Comparison of ENCODE assay signal across 8 cellular contexts in genomic region chr6:7087066-7087465, GRCh38. TPM values are rescaled to one million over a fixed set of nuclear protein-coding genes. Genes with fewer than 3 reads are reported as not detected.
DNase-seq lines count a peak whose midpoint lies in the region; ATAC-seq and TF ChIP-seq lines count a peak whose summit lies in the region.

No MANE protein-coding gene starts in this region.

- intact Hi-C loops in left ventricle myocardium inferior (cut with micrococcal nuclease) = no loop called here

- ATAC-seq in GM21367 (IDR thresholded peaks at IDR 0.05; ENCODE audit: unreplicated experiment) = peak; percentile 16

- H3F3A ChIP-seq in smooth muscle cell (ENCODE audit: low read depth) = no peaks in the 10 kb centered on the region

- TF ChIP-seq CTCF in left ventricle myocardium inferior (IDR thresholded peaks at IDR 0.05; ENCODE audit: borderline replicate concordance) (peak; percentile 18), smooth muscle cell (IDR thresholded peaks at IDR 0.05; ENCODE audit: borderline replicate concordance, insufficient read depth, poor library complexity, severe bottlenecking) (no peak)

- peak overlapping the region; percentile 55 for H3K4me3 ChIP-seq in SK-N-MC
- H3K4me3 ChIP-seq in left ventricle myocardium inferior = peak overlapping the region; percentile 50
- H3K4me3 ChIP-seq in smooth muscle cell = peak overlapping the region; percentile 4

- H3K9ac ChIP-seq in SK-N-MC (ENCODE audit: insufficient read length) (peak overlapping the region; percentile 46), smooth muscle cell (ENCODE audit: low read depth) (no peak overlapping the region)

- H3K4me2 ChIP-seq in smooth muscle cell = peak overlapping the region; percentile 71

- WGBS in smooth muscle cell (ENCODE audit: low lambda C conversion rate) = 27% methylated on average over 3 of the region's 3 CpGs

- no peaks in the 10 kb centered on the region for H3K36me3 ChIP-seq in SK-N-MC (ENCODE audit: insufficient read depth, low read length)
- no peaks in the 10 kb centered on the region for H3K36me3 ChIP-seq in left ventricle myocardium inferior
- no peaks in the 10 kb centered on the region for H3K36me3 ChIP-seq in smooth muscle cell (ENCODE audit: low read depth)

- peaks cover 7% of the 10 kb centered on the region for H3K4me1 ChIP-seq in left ventricle myocardium inferior
- peaks cover 5% of the 10 kb centered on the region for H3K4me1 ChIP-seq in smooth muscle cell (ENCODE audit: low read depth)

- H3K27me3 ChIP-seq in left ventricle myocardium inferior (ENCODE audit: low read depth) = no peaks in the 10 kb centered on the region
- H3K27me3 ChIP-seq in smooth muscle cell (ENCODE audit: low read depth) = no peaks in the 10 kb centered on the region

- H4K20me1 ChIP-seq in smooth muscle cell (ENCODE audit: low read depth) = no peaks in the 10 kb centered on the region

- no peaks in the 10 kb centered on the region for H3K79me2 ChIP-seq in smooth muscle cell (ENCODE audit: low read depth)

- H3K27ac ChIP-seq in SK-N-MC (peak overlapping the region; percentile 8; the same call in 1 of the 2 replicates), left ventricle myocardium inferior (replicated peaks) (peak overlapping the region; percentile 4), smooth muscle cell (ENCODE audit: low read depth) (no peak overlapping the region)

- peak; percentile 38 for DNase-seq in AG08395 (ENCODE audit: low spot score)
- DNase-seq in SK-N-MC (ENCODE audit: low read depth, low spot score) = no peak
- no peak for DNase-seq in left ventricle myocardium inferior
- no peak for DNase-seq in smooth muscle cell (lab: John Stamatoyannopoulos, UW; ENCODE audit: unreplicated experiment)
- no peak for DNase-seq in AG08396 (ENCODE audit: low spot score)
- no peak for DNase-seq in NCI-H1417 treated with DMSO at 0.1 percent for 48 hours (lab: John Stamatoyannopoulos, UW)
- no peak for DNase-seq in T1000 (lab: John Stamatoyannopoulos, UW)

- H2AFZ ChIP-seq in smooth muscle cell (ENCODE audit: low read depth) = peak overlapping the region; percentile 36

- H3K9me3 ChIP-seq in SK-N-MC (ENCODE audit: low read depth, low read length) = no peaks in the 10 kb centered on the region
- H3K9me3 ChIP-seq in left ventricle myocardium inferior (replicated peaks) = no peaks in the 10 kb centered on the region
- no peaks in the 10 kb centered on the region for H3K9me3 ChIP-seq in smooth muscle cell (replicated peaks; ENCODE audit: low read depth)

RNA-seq across cellular contexts. Expression of gene RREB1, which starts 20.7 kb away (rescaled TPM):
- total RNA-seq in left ventricle myocardium inferior = 33.3 TPM
- 19.8 and 26.1 TPM in 2 replicates for total RNA-seq in smooth muscle cell
- polyA plus RNA-seq in smooth muscle cell = 13.2 and 17.7 TPM in 2 replicates

Comparison
In these comparisons a context has a peak if more than half of its experiments do, and no peak if none do; other contexts are left out.
1. H3K4me3 ChIP-seq: peak in every context shown above with its lines; median percentile 55 in SK-N-MC; 50 in left ventricle myocardium inferior; 4 in smooth muscle cell.